In genomic region chr16:1584926-1585487, GRCh38 we compare ENCODE assay signal across 1 cellular context.
TF ChIP-seq lines count a peak whose summit lies in the region.

No MANE protein-coding gene starts in this region.

TF ChIP-seq in K562, 482 proteins besides CTCF, POLR2A, EP300 and RAD21:
- TF ChIP-seq, protein P1, sequence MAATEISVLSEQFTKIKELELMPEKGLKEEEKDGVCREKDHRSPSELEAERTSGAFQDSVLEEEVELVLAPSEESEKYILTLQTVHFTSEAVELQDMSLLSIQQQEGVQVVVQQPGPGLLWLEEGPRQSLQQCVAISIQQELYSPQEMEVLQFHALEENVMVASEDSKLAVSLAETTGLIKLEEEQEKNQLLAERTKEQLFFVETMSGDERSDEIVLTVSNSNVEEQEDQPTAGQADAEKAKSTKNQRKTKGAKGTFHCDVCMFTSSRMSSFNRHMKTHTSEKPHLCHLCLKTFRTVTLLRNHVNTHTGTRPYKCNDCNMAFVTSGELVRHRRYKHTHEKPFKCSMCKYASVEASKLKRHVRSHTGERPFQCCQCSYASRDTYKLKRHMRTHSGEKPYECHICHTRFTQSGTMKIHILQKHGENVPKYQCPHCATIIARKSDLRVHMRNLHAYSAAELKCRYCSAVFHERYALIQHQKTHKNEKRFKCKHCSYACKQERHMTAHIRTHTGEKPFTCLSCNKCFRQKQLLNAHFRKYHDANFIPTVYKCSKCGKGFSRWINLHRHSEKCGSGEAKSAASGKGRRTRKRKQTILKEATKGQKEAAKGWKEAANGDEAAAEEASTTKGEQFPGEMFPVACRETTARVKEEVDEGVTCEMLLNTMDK (IDR thresholded peaks at IDR 0.05; ENCODE audit: borderline replicate concordance, insufficient read depth, low read depth, low read length, poor library complexity, severe bottlenecking): no peak
- TF ChIP-seq, protein P2, sequence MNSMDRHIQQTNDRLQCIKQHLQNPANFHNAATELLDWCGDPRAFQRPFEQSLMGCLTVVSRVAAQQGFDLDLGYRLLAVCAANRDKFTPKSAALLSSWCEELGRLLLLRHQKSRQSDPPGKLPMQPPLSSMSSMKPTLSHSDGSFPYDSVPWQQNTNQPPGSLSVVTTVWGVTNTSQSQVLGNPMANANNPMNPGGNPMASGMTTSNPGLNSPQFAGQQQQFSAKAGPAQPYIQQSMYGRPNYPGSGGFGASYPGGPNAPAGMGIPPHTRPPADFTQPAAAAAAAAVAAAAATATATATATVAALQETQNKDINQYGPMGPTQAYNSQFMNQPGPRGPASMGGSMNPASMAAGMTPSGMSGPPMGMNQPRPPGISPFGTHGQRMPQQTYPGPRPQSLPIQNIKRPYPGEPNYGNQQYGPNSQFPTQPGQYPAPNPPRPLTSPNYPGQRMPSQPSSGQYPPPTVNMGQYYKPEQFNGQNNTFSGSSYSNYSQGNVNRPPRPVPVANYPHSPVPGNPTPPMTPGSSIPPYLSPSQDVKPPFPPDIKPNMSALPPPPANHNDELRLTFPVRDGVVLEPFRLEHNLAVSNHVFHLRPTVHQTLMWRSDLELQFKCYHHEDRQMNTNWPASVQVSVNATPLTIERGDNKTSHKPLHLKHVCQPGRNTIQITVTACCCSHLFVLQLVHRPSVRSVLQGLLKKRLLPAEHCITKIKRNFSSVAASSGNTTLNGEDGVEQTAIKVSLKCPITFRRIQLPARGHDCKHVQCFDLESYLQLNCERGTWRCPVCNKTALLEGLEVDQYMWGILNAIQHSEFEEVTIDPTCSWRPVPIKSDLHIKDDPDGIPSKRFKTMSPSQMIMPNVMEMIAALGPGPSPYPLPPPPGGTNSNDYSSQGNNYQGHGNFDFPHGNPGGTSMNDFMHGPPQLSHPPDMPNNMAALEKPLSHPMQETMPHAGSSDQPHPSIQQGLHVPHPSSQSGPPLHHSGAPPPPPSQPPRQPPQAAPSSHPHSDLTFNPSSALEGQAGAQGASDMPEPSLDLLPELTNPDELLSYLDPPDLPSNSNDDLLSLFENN (IDR thresholded peaks at IDR 0.05; ENCODE audit: low read depth in 2 of 2, low read length in 2 of 2): no peak
- TF ChIP-seq, protein P3, sequence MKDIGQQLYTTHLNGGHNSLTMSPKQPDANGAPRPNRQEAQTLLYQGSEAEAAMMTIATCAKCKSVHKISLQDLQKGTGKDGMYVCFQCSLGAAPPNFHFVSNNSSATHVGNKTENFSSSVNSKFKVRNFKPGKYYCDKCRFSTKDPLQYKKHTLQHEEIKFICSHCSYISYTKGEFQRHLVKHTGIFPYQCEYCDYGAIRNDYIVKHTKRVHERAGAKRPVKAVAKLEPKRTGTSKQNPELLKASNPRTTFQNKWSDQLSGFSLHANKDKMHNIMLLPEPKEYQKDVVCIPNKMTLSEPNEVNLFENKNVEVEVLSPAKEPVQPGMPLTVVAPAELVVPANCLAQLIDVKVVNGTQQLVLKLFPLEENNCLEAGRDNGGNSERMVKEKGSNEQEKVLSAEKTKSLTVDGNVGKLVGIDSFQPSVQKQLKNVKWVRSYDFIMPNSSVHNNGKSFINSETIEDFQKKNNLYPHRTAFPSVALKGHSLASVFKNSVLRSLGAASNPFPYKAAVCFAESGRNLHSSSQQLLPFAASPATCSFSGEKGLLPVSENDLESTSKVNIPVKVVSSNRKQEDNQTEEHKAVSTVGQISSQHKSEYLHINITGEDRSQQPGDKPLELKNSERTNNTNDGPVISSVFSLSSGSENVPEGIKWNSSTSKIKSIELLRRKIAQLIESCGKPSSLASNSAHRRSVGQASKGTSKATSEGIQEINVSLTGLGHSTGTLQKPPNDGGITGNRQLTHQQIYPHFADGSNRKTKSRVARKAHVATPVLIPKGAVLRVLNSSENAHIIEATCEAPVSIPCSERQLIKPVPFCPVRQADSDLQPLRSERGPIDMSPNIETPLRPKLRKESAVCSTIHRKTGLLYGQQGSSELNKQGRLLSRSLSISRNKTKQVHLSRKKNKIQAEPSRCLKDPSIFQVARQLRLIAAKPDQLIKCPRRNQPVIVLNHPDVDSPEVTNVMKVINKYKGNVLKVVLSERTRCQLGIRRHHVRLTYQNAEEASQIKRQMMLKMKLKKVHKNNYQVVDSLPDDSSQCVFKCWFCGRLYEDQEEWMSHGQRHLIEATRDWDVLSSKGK (CRISPR knock-in tag; IDR thresholded peaks at IDR 0.05): no peak
- TF ChIP-seq ZNF507 (tag; conservative IDR thresholded peaks at IDR 0.05) (no peak), BRD4 (IDR thresholded peaks at IDR 0.05) (no peak), ETV6 (IDR thresholded peaks at IDR 0.05; ENCODE audit: borderline replicate concordance in 1 of 2, low read depth in 2 of 2, low read length in 1 of 2) (no peak), ETV6 (CRISPR knock-in tag; IDR thresholded peaks at IDR 0.05; ENCODE audit: borderline replicate concordance) (no peak), PHB (CRISPR knock-in tag; IDR thresholded peaks at IDR 0.05) (no peak), HMG20A (CRISPR knock-in tag; conservative IDR thresholded peaks at IDR 0.05) (no peak), ZNF311 (CRISPR knock-in tag; IDR thresholded peaks at IDR 0.05) (no peak), CLOCK (CRISPR knock-in tag; IDR thresholded peaks at IDR 0.05; ENCODE audit: borderline replicate concordance) (no peak), NFATC3 (IDR thresholded peaks at IDR 0.05) (no peak), ZSCAN32 (CRISPR knock-in tag; IDR thresholded peaks at IDR 0.05) (no peak), ZNF12 (CRISPR knock-in tag; IDR thresholded peaks at IDR 0.05) (no peak)
- TF ChIP-seq, protein P4, sequence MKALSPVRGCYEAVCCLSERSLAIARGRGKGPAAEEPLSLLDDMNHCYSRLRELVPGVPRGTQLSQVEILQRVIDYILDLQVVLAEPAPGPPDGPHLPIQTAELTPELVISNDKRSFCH (CRISPR knock-in tag; IDR thresholded peaks at IDR 0.05): no peak
- TF ChIP-seq, protein P4 (tag; IDR thresholded peaks at IDR 0.05): no peak
